24 cellular contexts compared by ENCODE assay signal in genomic region chr1:242800521-242800920, GRCh38.
DNase-seq lines count a peak whose midpoint lies in the region; ATAC-seq and TF ChIP-seq lines count a peak whose summit lies in the region.
"Had no signal": no experiment of that assay in that cellular context is flagged by ENCODE, and none has a peak within 500 bp of the region (broad histone marks: within the 10 kb centered on the region; RNA-seq: fewer than 3 reads in every experiment).

No MANE protein-coding gene starts in this region.

- no peak overlapping the region for H3K4me2 ChIP-seq in smooth muscle cell
- H3K4me2 ChIP-seq: KMS-11 had no signal

- no peaks in the 10 kb centered on the region for H3K36me3 Mint-ChIP-seq in immature natural killer cell
- H3K36me3 Mint-ChIP-seq: activated naive CD8-positive, alpha-beta T cell; naive thymus-derived CD4-positive, alpha-beta T cell had no signal

- H3K27ac ChIP-seq in right lobe of liver (no peak overlapping the region), smooth muscle cell (ENCODE audit: low read depth) (no peak overlapping the region)
- H3K27ac ChIP-seq: KMS-11, left lung, tibial artery, VCaP had no signal

- intact Hi-C loops in right lobe of liver (cut with DNase I): no loop called here

- H3K9ac ChIP-seq in smooth muscle cell (ENCODE audit: low read depth): no peak overlapping the region
- H3K9ac ChIP-seq: KMS-11 had no signal

- H3F3A ChIP-seq in smooth muscle cell (ENCODE audit: low read depth): no peaks in the 10 kb centered on the region

- H3K9me3 ChIP-seq in right lobe of liver (no peaks in the 10 kb centered on the region), smooth muscle cell (replicated peaks; ENCODE audit: low read depth) (no peaks in the 10 kb centered on the region)
- H3K9me3 ChIP-seq: left lung, tibial artery had no signal

- DNase-seq in NCI-H69 (lab: John Stamatoyannopoulos, UW): peak; percentile 10
- DNase-seq in DMS 273 treated with DMSO at 0.1 percent for 48 hours (lab: John Stamatoyannopoulos, UW): no peak
- no peak for DNase-seq in immature natural killer cell
- no peak for DNase-seq in right lobe of liver
- no peak for DNase-seq in smooth muscle cell (lab: John Stamatoyannopoulos, UW; ENCODE audit: unreplicated experiment)
- DNase-seq: activated CD4-positive, alpha-beta T cell treated with anti-CD3 and anti-CD28 coated beads, Interleukin-2, amount 10 ng/mL, durations not matched to agents 7 days and 5 days; CD4-positive, alpha-beta T cell; cerebellar nuclear complex; left lung; naive thymus-derived CD4-positive, alpha-beta T cell; NCI-H1694; retina; stimulated activated CD4-positive, alpha-beta T cell treated with anti-CD3 and anti-CD28 coated beads, Interleukin-4, amount 100 ng/mL, for 24 hours; tibial artery had no signal

- no peaks in the 10 kb centered on the region for H3K79me2 ChIP-seq in smooth muscle cell (ENCODE audit: low read depth)

- ATAC-seq in GM18867 (IDR thresholded peaks at IDR 0.05; ENCODE audit: unreplicated experiment) (peak; percentile 67), GM19397 (IDR thresholded peaks at IDR 0.05; ENCODE audit: unreplicated experiment) (peak; percentile 64), HG02798 (IDR thresholded peaks at IDR 0.05; ENCODE audit: poor library complexity, unreplicated experiment) (peak; percentile 64), right lobe of liver (no peak)
- ATAC-seq: left lung; naive thymus-derived CD4-positive, alpha-beta T cell; SK-N-SH treated with all-trans-retinoic acid at 6 μM for 48 hours had no signal

- no peak overlapping the region for H3K4me3 Mint-ChIP-seq in immature natural killer cell
- H3K4me3 Mint-ChIP-seq: activated CD4-positive, alpha-beta T cell treated with anti-CD3 and anti-CD28 coated beads, Interleukin-2, amount 10 ng/mL, durations not matched to agents 7 days and 5 days; activated naive CD8-positive, alpha-beta T cell; CD4-positive, alpha-beta T cell; naive thymus-derived CD4-positive, alpha-beta T cell; stimulated activated naive CD8-positive, alpha-beta T cell treated with anti-CD3 and anti-CD28 coated beads, Interleukin-15, Interleukin-2, amounts not matched to agents 100 ng/mL and 50 ng/mL, for 24 hours; T-helper 2 cell treated with Interferon-gamma antibody and Interleukin-4, amounts not matched to agents 5 μg/mL and 100 μg/mL, for 36 hours had no signal

- H3K9me3 Mint-ChIP-seq in immature natural killer cell: peaks cover 0 to 2% (median 0%) of the 10 kb centered on the region in 6 donors
- H3K9me3 Mint-ChIP-seq: activated CD4-positive, alpha-beta T cell treated with anti-CD3 and anti-CD28 coated beads, Interleukin-2, amount 10 ng/mL, durations not matched to agents 7 days and 5 days; activated T-helper 2 cell treated with anti-CD3 and anti-CD28 coated beads, Interferon-gamma antibody, Interleukin-2, Interleukin-4, amounts not matched to agents 10 μg/mL and 5 μg/mL and 100 μg/mL, durations not matched to agents 14 hours and 24 hours and 36 hours; CD4-positive, alpha-beta T cell; stimulated activated naive CD8-positive, alpha-beta T cell treated with anti-CD3 and anti-CD28 coated beads, Interleukin-15, Interleukin-2, amounts not matched to agents 100 ng/mL and 50 ng/mL, for 24 hours; T-helper 2 cell treated with Interferon-gamma antibody and Interleukin-4, amounts not matched to agents 5 μg/mL and 100 μg/mL, for 36 hours had no signal

- H3K36me3 ChIP-seq in right lobe of liver: no peaks in the 10 kb centered on the region
- H3K36me3 ChIP-seq in smooth muscle cell (ENCODE audit: low read depth): no peaks in the 10 kb centered on the region
- H3K36me3 ChIP-seq: left lung, tibial artery had no signal

- H2AFZ ChIP-seq in smooth muscle cell (ENCODE audit: low read depth): no peak overlapping the region

- no peaks in the 10 kb centered on the region for H3K27me3 Mint-ChIP-seq in immature natural killer cell (ENCODE audit: low read depth in 3 of 3)
- H3K27me3 Mint-ChIP-seq: activated CD4-positive, alpha-beta T cell treated with anti-CD3 and anti-CD28 coated beads, Interleukin-2, amount 10 ng/mL, durations not matched to agents 7 days and 5 days; activated naive CD8-positive, alpha-beta T cell; CD4-positive, alpha-beta T cell had no signal

- no peaks in the 10 kb centered on the region for H3K27me3 ChIP-seq in right lobe of liver
- H3K27me3 ChIP-seq in smooth muscle cell (ENCODE audit: low read depth): no peaks in the 10 kb centered on the region
- H3K27me3 ChIP-seq: left lung, tibial artery had no signal

- H3K4me1 Mint-ChIP-seq in immature natural killer cell: no peaks in the 10 kb centered on the region
- H3K4me1 Mint-ChIP-seq: activated CD4-positive, alpha-beta T cell treated with anti-CD3 and anti-CD28 coated beads, Interleukin-2, amount 10 ng/mL, durations not matched to agents 7 days and 5 days; naive thymus-derived CD4-positive, alpha-beta T cell had no signal

- no peaks in the 10 kb centered on the region for H4K20me1 ChIP-seq in smooth muscle cell (ENCODE audit: low read depth)

- no peak overlapping the region for H3K27ac Mint-ChIP-seq in immature natural killer cell
- H3K27ac Mint-ChIP-seq: activated CD4-positive, alpha-beta T cell treated with anti-CD3 and anti-CD28 coated beads, Interleukin-2, amount 10 ng/mL, durations not matched to agents 7 days and 5 days; activated naive CD8-positive, alpha-beta T cell; activated T-helper 2 cell treated with anti-CD3 and anti-CD28 coated beads, Interferon-gamma antibody, Interleukin-2, Interleukin-4, amounts not matched to agents 10 μg/mL and 5 μg/mL and 100 μg/mL, durations not matched to agents 14 hours and 24 hours and 36 hours; CD4-positive, alpha-beta T cell; naive thymus-derived CD4-positive, alpha-beta T cell; stimulated activated naive CD8-positive, alpha-beta T cell treated with anti-CD3 and anti-CD28 coated beads, Interleukin-15, Interleukin-2, amounts not matched to agents 100 ng/mL and 50 ng/mL, for 24 hours; T-helper 2 cell treated with Interferon-gamma antibody and Interleukin-4, amounts not matched to agents 5 μg/mL and 100 μg/mL, for 36 hours had no signal

- TF ChIP-seq POLR2A in right lobe of liver (IDR thresholded peaks at IDR 0.05): no peak

- 20% methylated on average over 2 of the region's 2 CpGs for WGBS in right lobe of liver (ENCODE audit: insufficient coverage, low coverage, low lambda C conversion rate, missing lambda C conversion rate)
- 77% methylated on average over 2 of the region's 2 CpGs for WGBS in smooth muscle cell (ENCODE audit: low lambda C conversion rate)

- H3K4me3 ChIP-seq in right lobe of liver (no peak overlapping the region), smooth muscle cell (no peak overlapping the region)
- H3K4me3 ChIP-seq: left lung, tibial artery had no signal

- H3K4me1 ChIP-seq in right lobe of liver (no peaks in the 10 kb centered on the region), smooth muscle cell (ENCODE audit: low read depth) (no peaks in the 10 kb centered on the region)
- H3K4me1 ChIP-seq: left lung, tibial artery had no signal

- no peak for TF ChIP-seq CTCF in right lobe of liver (IDR thresholded peaks at IDR 0.05)
- TF ChIP-seq CTCF in smooth muscle cell (IDR thresholded peaks at IDR 0.05; ENCODE audit: borderline replicate concordance, insufficient read depth, poor library complexity, severe bottlenecking): no peak

Comparison
In these comparisons a context has a peak if more than half of its experiments do, and no peak if none do; other contexts are left out.
1. ATAC-seq: peak in GM18867 (single experiment), GM19397 (single experiment) and HG02798 (single experiment); none in right lobe of liver (0 of 4).